ENCODE assay signal across 12 cellular contexts in genomic region chr4:74624351-74625151, GRCh38.
DNase-seq lines count a peak whose midpoint lies in the region; ATAC-seq, FAIRE-seq and TF ChIP-seq lines count a peak whose summit lies in the region.
"Had no signal": no experiment of that assay in that cellular context is flagged by ENCODE, and none has a peak within 500 bp of the region (broad histone marks: within the 10 kb centered on the region; RNA-seq: fewer than 3 reads in every experiment).

No MANE protein-coding gene starts in this region.

- 1% methylated on average over 5 of the region's 5 CpGs for WGBS in A549 (ENCODE audit: missing lambda C conversion rate)
- WGBS in gastroesophageal sphincter (ENCODE audit: low coverage in 1 of 2), 2 donors, result 29 to 30% methylated on average over 5 of the region's 5 CpGs

- no peak for TF ChIP-seq POLR2A in A549 (IDR thresholded peaks at IDR 0.05; ENCODE audit: low read length)
- no peak for TF ChIP-seq POLR2A in gastroesophageal sphincter (IDR thresholded peaks at IDR 0.05)

- peak overlapping the region; percentile 53 for H3K27ac Mint-ChIP-seq in T-helper 17 cell

- FAIRE-seq in A549 (lab: Jason Lieb, UNC), result peak; percentile 81

- no peaks in the 10 kb centered on the region for H3K27me3 ChIP-seq in gastroesophageal sphincter
- H3K27me3 ChIP-seq in H7 (ENCODE audit: control insufficient read depth, insufficient read depth, low read length), result no peaks in the 10 kb centered on the region

- peak overlapping the region; percentile 68 for H3K4me2 ChIP-seq in A549

- POLR2A ChIA-PET in A549 (lab: Yijun Ruan, JAX), result interaction anchor here (1.3 kb wide), 1 partner anchor 30 kb away, joined by 10 read pairs; no protein-coding TSS in a partner anchor

- H3K27me3 Mint-ChIP-seq in T-helper 17 cell, result peaks cover 6% of the 10 kb centered on the region

- H3K4me3 ChIP-seq in A549, result no peak overlapping the region
- no peak overlapping the region for H3K4me3 ChIP-seq in gastroesophageal sphincter
- no peak overlapping the region for H3K4me3 ChIP-seq in H7 (ENCODE audit: insufficient read depth, low read depth, low read length)

- ATAC-seq in A549 (peak; percentile 70 to 73), T-helper 17 cell (peak; percentile 65), gastroesophageal sphincter (peak; percentile 48), GM19023 (IDR thresholded peaks at IDR 0.05; ENCODE audit: unreplicated experiment) (no peak)

- CTCF ChIA-PET in A549 (lab: Yijun Ruan, JAX), result interaction anchor here (0.8 to 3.9 kb wide), 9 partner anchors 12 to 304 kb away, joined by 3 to 29 read pairs (median 6); no protein-coding TSS in a partner anchor

- H3K4me1 Mint-ChIP-seq in T-helper 17 cell, result peaks cover 18% of the 10 kb centered on the region

- TF ChIP-seq CTCF in A549 (IDR thresholded peaks at IDR 0.05) (no peak), gastroesophageal sphincter (IDR thresholded peaks at IDR 0.05) (no peak)

- DNase-seq in A549 (ENCODE audit: low read depth in 1 of 2, low spot score in 1 of 2) (peak; percentile 32 to 84), HS-27A (ENCODE audit: low read depth) (peak; percentile 43), T-helper 17 cell (no peak), H7 (no peak), NCI-H2227 treated with DMSO at 0.1 percent for 48 hours (lab: John Stamatoyannopoulos, UW) (no peak), NCI-H146 (lab: John Stamatoyannopoulos, UW) (no peak)
- DNase-seq: activated effector memory CD4-positive, alpha-beta T cell treated with Interleukin-2 at 50 U/mL for 16 hours; COR-L47; left cardiac atrium; NCI-H446 treated with DMSO at 0.1 percent for 48 hours had no signal

- no peaks in the 10 kb centered on the region for H3K36me3 ChIP-seq in gastroesophageal sphincter
- no peaks in the 10 kb centered on the region for H3K36me3 ChIP-seq in H7 (replicated peaks; ENCODE audit: control insufficient read depth, insufficient read depth, low read length)

- no peaks in the 10 kb centered on the region for H3K36me3 Mint-ChIP-seq in T-helper 17 cell (ENCODE audit: low read depth)

- H3K9me3 ChIP-seq in A549, result no peaks in the 10 kb centered on the region
- H3K9me3 ChIP-seq in T-helper 17 cell (ENCODE audit: control insufficient read depth, low read length, poor library complexity, severe bottlenecking), result no peaks in the 10 kb centered on the region
- no peaks in the 10 kb centered on the region for H3K9me3 ChIP-seq in gastroesophageal sphincter

- H3K4me1 ChIP-seq in A549 (peaks cover 90% of the 10 kb centered on the region), gastroesophageal sphincter (peaks cover 0 to 15% (median 5%) of the 10 kb centered on the region in 3 donors)

- TF ChIP-seq RAD21 in A549 (conservative IDR thresholded peaks at IDR 0.05 in 1 of 2, IDR thresholded peaks at IDR 0.05 in 1 of 2), result peak in 1 of 2 experiments; percentile 21; a peak in 1 of 5 replicates

- H3K4me3 Mint-ChIP-seq in T-helper 17 cell, result peak overlapping the region; percentile 55

- H3K27ac ChIP-seq in A549 (peak overlapping the region; percentile 89 to 96), gastroesophageal sphincter (peak overlapping the region in 3 of 4 donors; percentile 18 to 50 (median 45))

- TF ChIP-seq EP300 in A549 (IDR thresholded peaks at IDR 0.05) (peak in 1 of 2 experiments; percentile 68; a peak in 3 of 5 replicates), gastroesophageal sphincter (IDR thresholded peaks at IDR 0.05) (no peak)

TF ChIP-seq in A549, 52 proteins besides CTCF, POLR2A, EP300 and RAD21 (continues in another document):
- TF ChIP-seq HOXB13 (CRISPR knock-in tag; IDR thresholded peaks at IDR 0.05; ENCODE audit: low read depth) (peak; percentile 80; the same call in 1 of the 2 replicates), FOXS1 (CRISPR knock-in tag; IDR thresholded peaks at IDR 0.05) (peak; percentile 36; the same call in 1 of the 2 replicates), ZSCAN20 (CRISPR knock-in tag; IDR thresholded peaks at IDR 0.05) (peak; percentile 97), TP53 (CRISPR knock-in tag; IDR thresholded peaks at IDR 0.05) (no peak), ESRRA (IDR thresholded peaks at IDR 0.05; ENCODE audit: borderline replicate concordance, low read length) (no peak), USF2 (IDR thresholded peaks at IDR 0.05) (no peak), PBX3 (IDR thresholded peaks at IDR 0.05) (no peak), HOXA7 (CRISPR knock-in tag; IDR thresholded peaks at IDR 0.05) (peak; percentile 71; the same call in 1 of the 2 replicates), FOSB (CRISPR knock-in tag; IDR thresholded peaks at IDR 0.05) (peak; percentile 79), HES2 (IDR thresholded peaks at IDR 0.05) (no peak), ZNF302 (CRISPR knock-in tag; IDR thresholded peaks at IDR 0.05) (peak; percentile 31; the same call in 1 of the 2 replicates), BHLHE40 (IDR thresholded peaks at IDR 0.05; ENCODE audit: low read depth, low read length) (no peak), PHF8 (IDR thresholded peaks at IDR 0.05; ENCODE audit: borderline replicate concordance, low read depth) (no peak), HOXB5 (CRISPR knock-in tag; IDR thresholded peaks at IDR 0.05) (peak; percentile 90), E2F6 (IDR thresholded peaks at IDR 0.05; ENCODE audit: borderline replicate concordance, low read depth) (no peak), ZFP36 (IDR thresholded peaks at IDR 0.05; ENCODE audit: borderline replicate concordance, partially characterized antibody) (no peak), RARB (CRISPR knock-in tag; IDR thresholded peaks at IDR 0.05) (no peak), MYC (IDR thresholded peaks at IDR 0.05; ENCODE audit: borderline replicate concordance, low read length) (no peak), HEYL (CRISPR knock-in tag; IDR thresholded peaks at IDR 0.05) (peak; percentile 25; the same call in 1 of the 2 replicates), CHD4 (IDR thresholded peaks at IDR 0.05; ENCODE audit: borderline replicate concordance) (no peak), RCOR1 (IDR thresholded peaks at IDR 0.05; ENCODE audit: low read depth, low read length) (no peak), EHF (CRISPR knock-in tag; IDR thresholded peaks at IDR 0.05) (peak; percentile 92), ELK1 (IDR thresholded peaks at IDR 0.05; ENCODE audit: low read depth, low read length) (no peak), MAZ (IDR thresholded peaks at IDR 0.05; ENCODE audit: borderline replicate concordance, low read depth, low read length) (no peak), GATA3 (IDR thresholded peaks at IDR 0.05; ENCODE audit: borderline replicate concordance) (peak; percentile 81; the same call in 1 of the 2 replicates), NPAS2 (CRISPR knock-in tag; IDR thresholded peaks at IDR 0.05; ENCODE audit: borderline replicate concordance) (no peak), JUNB (IDR thresholded peaks at IDR 0.05) (peak; percentile 83), ZC3H11A (IDR thresholded peaks at IDR 0.05) (no peak), SREBF2 (IDR thresholded peaks at IDR 0.05) (no peak), KDM1A (IDR thresholded peaks at IDR 0.05; ENCODE audit: low read depth) (no peak), JUN (IDR thresholded peaks at IDR 0.05) (peak; percentile 38 to 70; a peak in 1 of 5 replicates), SMC3 (IDR thresholded peaks at IDR 0.05) (0 out of 3 replicates have a peak, but pooled peaks have one; percentile 17)

Comparison
In these comparisons a context has a peak if more than half of its experiments do, and no peak if none do; other contexts are left out.
1. DNase-seq: peak in A549 (2 of 2) and HS-27A (single experiment); none in T-helper 17 cell (0 of 3), H7 (single experiment), NCI-H2227 treated with DMSO at 0.1 percent for 48 hours (single experiment) and NCI-H146 (single experiment).